17 cellular contexts compared by ENCODE assay signal in the genomic region with DNA sequence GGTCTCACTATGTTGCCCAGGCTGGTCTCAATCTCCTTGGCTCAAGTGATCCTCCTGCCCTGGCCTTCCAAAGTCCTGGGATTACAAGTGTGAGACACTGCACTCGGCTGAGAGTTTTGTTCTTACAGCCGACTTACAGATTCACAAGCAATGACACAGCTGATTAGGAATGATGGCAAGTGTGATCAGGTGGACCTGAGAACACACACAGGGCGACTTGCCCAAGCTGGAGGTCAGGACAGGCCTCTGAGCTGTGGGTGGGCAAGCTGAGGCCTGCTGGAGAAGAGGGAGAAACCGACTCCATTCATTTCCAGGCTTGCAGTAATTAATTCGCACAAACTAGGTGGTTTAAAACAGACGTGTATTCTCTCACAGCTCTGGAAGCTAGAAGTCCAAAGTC. TPM values are rescaled to one million over a fixed set of nuclear protein-coding genes. Genes with fewer than 3 reads are reported as not detected.
"Had no signal": no experiment of that assay in that cellular context is flagged by ENCODE, and none has a peak within 500 bp of the region (broad histone marks: within the 10 kb centered on the region; RNA-seq: fewer than 3 reads in every experiment).

No MANE protein-coding gene starts in this region.

- H3K27ac ChIP-seq: coronary artery, gastroesophageal sphincter, heart right ventricle, pancreas had no signal

- H3K4me1 ChIP-seq: gastroesophageal sphincter, pancreas had no signal

- H3K27me3 ChIP-seq: pancreas had no signal

- ATAC-seq: activated CD4-positive, alpha-beta T cell treated with anti-CD3 and anti-CD28 coated beads for 36 hours; activated naive CD4-positive, alpha-beta T cell treated with anti-CD3 and anti-CD28 coated beads, Interleukin-2, amount 50 U/mL, for 72 hours; gastroesophageal sphincter; heart right ventricle; pancreas; stimulated activated memory B cell treated with anti-CD40 and anti-IgM and Interleukin-4, amounts not matched to agents 10 μg/mL and 1 μg/mL and 100 μg/mL, for 72 hours had no signal

- H3K9me3 ChIP-seq: gastroesophageal sphincter, heart right ventricle, pancreas had no signal

- DNase-seq: activated CD4-positive, alpha-beta memory T cell treated with anti-CD3 and anti-CD28 coated beads, Interleukin-2, amount 10 ng/mL, durations not matched to agents 7 days and 5 days; activated CD4-positive, alpha-beta T cell treated with anti-CD3 and anti-CD28 coated beads for 36 hours; activated effector memory CD4-positive, alpha-beta T cell treated with anti-CD3 and anti-CD28 coated beads, Interleukin-2, amount 50 U/mL, for 16 hours; activated T-cell treated with anti-CD3 and anti-CD28 coated beads, Interleukin-2, amount 50 U/mL, for 48 hours; amniotic stem cell; central memory CD4-positive, alpha-beta T cell; heart right ventricle; naive B cell; pancreas; stimulated activated CD4-positive, alpha-beta T cell treated with anti-CD3 and anti-CD28 coated beads, Interleukin-2, amount 100 ng/mL, for 48 hours; T-helper 2 cell had no signal

- H3K4me3 ChIP-seq: coronary artery, gastroesophageal sphincter, heart right ventricle, lung, pancreas had no signal

- H3K36me3 ChIP-seq: gastroesophageal sphincter, heart right ventricle, pancreas had no signal

RNA-seq across cellular contexts. Expression of gene S1PR5, which starts 18.4 kb away (rescaled TPM):
- total RNA-seq: renal cortical epithelial cell had no signal
